18 cellular contexts compared by ENCODE assay signal in the genomic region with DNA sequence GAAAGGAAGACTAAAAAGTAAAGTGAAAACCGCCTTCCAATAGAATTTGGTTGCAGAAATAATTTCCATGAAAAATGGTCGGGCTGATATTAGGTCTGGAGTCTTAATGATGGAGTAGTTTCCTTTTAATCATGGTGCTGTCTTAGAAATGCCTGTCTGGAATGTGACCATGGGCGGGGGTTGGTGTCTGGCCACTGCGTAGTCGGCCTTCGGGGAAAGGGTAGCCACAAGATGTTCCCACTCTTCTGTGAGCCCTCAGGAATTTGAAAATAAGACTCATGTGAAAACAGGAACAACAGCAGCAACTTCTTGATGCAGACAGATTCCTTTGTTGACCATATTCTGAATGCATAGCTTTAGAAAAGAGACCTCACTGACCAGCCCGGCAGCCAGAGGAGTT.
DNase-seq lines count a peak whose midpoint lies in the region; ATAC-seq and TF ChIP-seq lines count a peak whose summit lies in the region.
"Had no signal": no experiment of that assay in that cellular context is flagged by ENCODE, and none has a peak within 500 bp of the region (broad histone marks: within the 10 kb centered on the region; RNA-seq: fewer than 3 reads in every experiment).

No MANE protein-coding gene starts in this region.

- H3K36me3 Mint-ChIP-seq in osteocyte (ENCODE audit: unreplicated experiment), result no peaks in the 10 kb centered on the region

- ATAC-seq in GM19328 (IDR thresholded peaks at IDR 0.05; ENCODE audit: unreplicated experiment), result no peak
- ATAC-seq in HG03460 (IDR thresholded peaks at IDR 0.05; ENCODE audit: unreplicated experiment), result no peak
- ATAC-seq in mucosa of descending colon, result no peak
- ATAC-seq: activated T-helper 17 cell treated with anti-CD3 and anti-CD28 coated beads, Interleukin-2, amount 50 U/mL, for 72 hours; foreskin keratinocyte had no signal

- peak overlapping the region; percentile 93 for H3K27ac ChIP-seq in A673 (ENCODE audit: low read depth, low read length, poor library complexity, severe bottlenecking)
- H3K27ac ChIP-seq: dorsolateral prefrontal cortex, foreskin keratinocyte, GM23248 had no signal

- CTCF ChIA-PET in A673 (lab: Charles Lee), result no interaction called here

- no peak overlapping the region for H3K4me3 Mint-ChIP-seq in osteocyte (ENCODE audit: unreplicated experiment)
- H3K4me3 Mint-ChIP-seq: activated T-helper 17 cell treated with anti-CD3 and anti-CD28 coated beads, Interleukin-2, amount 50 U/mL, for 72 hours had no signal

- H3K4me1 Mint-ChIP-seq in osteocyte (ENCODE audit: unreplicated experiment), result peaks cover 23% of the 10 kb centered on the region

- H3K27me3 ChIP-seq in A673 (replicated peaks; ENCODE audit: insufficient read depth, low read depth, low read length, poor library complexity), result no peaks in the 10 kb centered on the region
- H3K27me3 ChIP-seq: foreskin keratinocyte had no signal

- H3K27ac Mint-ChIP-seq in osteocyte (ENCODE audit: unreplicated experiment), result peak overlapping the region; percentile 66
- H3K27ac Mint-ChIP-seq: activated T-helper 17 cell treated with anti-CD3 and anti-CD28 coated beads, Interleukin-2, amount 50 U/mL, for 72 hours had no signal

- H3K9me3 ChIP-seq in A673 (ENCODE audit: low read depth, low read length, poor library complexity, severe bottlenecking) (no peaks in the 10 kb centered on the region), mucosa of descending colon (no peaks in the 10 kb centered on the region)
- H3K9me3 ChIP-seq: Caco-2, prostate gland had no signal

- H3K4me3 ChIP-seq in A673 (ENCODE audit: low read depth, low read length, poor library complexity, severe bottlenecking) (no peak overlapping the region), mucosa of descending colon (no peak overlapping the region)
- H3K4me3 ChIP-seq: dorsolateral prefrontal cortex, GM23248, prostate gland had no signal

- no peaks in the 10 kb centered on the region for H3K36me3 ChIP-seq in A673 (ENCODE audit: insufficient read depth, low read length, poor library complexity, severe bottlenecking)
- no peaks in the 10 kb centered on the region for H3K36me3 ChIP-seq in mucosa of descending colon (ENCODE audit: low read depth)
- H3K36me3 ChIP-seq: prostate gland had no signal

- no peaks in the 10 kb centered on the region for H3K9me3 Mint-ChIP-seq in osteocyte (ENCODE audit: unreplicated experiment)
- H3K9me3 Mint-ChIP-seq: activated T-helper 17 cell treated with anti-CD3 and anti-CD28 coated beads, Interleukin-2, amount 50 U/mL, for 72 hours had no signal

- BruUV-seq in A673 (replicated peaks; lab: Mats Ljungman, UMichigan), result no TSS peak

- POLR2A ChIA-PET in A673 (lab: Charles Lee; ENCODE audit: low non-redundant PET), result no interaction called here

- DNase-seq in A673 (ENCODE audit: low spot score) (no peak), RPMI7951 (ENCODE audit: low read depth) (peak; percentile 60), fibroblast of gingiva (ENCODE audit: low read depth) (peak; percentile 60), osteocyte (ENCODE audit: extremely low spot score, unreplicated experiment) (no peak), mucosa of descending colon (no peak), DMS79 treated with DMSO at 0.1 percent for 48 hours (lab: John Stamatoyannopoulos, UW) (no peak)
- DNase-seq: Caco-2; dorsolateral prefrontal cortex; foreskin keratinocyte; GM23248; NCI-H2171 treated with DMSO at 0.1 percent for 48 hours; SIG-M5; stimulated activated CD4-positive, alpha-beta T cell treated with anti-CD3 and anti-CD28 coated beads, Interleukin-4, amount 100 ng/mL, for 1 hour; T1000 had no signal

- TF ChIP-seq CTCF in A673 (conservative IDR thresholded peaks at IDR 0.05; ENCODE audit: low read depth, low read length) (no peak), osteocyte (IDR thresholded peaks at IDR 0.05) (no peak), mucosa of descending colon (IDR thresholded peaks at IDR 0.05) (no peak)

- intact Hi-C loops in A673 (cut with micrococcal nuclease; ENCODE audit: unreplicated experiment) (no loop called here), mucosa of descending colon (cut with DNase I, micrococcal nuclease) (no loop called here)

- H3K4me1 ChIP-seq in A673 (ENCODE audit: insufficient read depth, low read length, poor library complexity, severe bottlenecking), result peaks cover 56% of the 10 kb centered on the region
- peaks cover 12% of the 10 kb centered on the region for H3K4me1 ChIP-seq in mucosa of descending colon (ENCODE audit: low read depth)

- peaks cover 2% of the 10 kb centered on the region for H3K27me3 Mint-ChIP-seq in osteocyte (ENCODE audit: unreplicated experiment)

Comparison
In these comparisons a context has a peak if more than half of its experiments do, and no peak if none do; other contexts are left out.
1. DNase-seq: peak in RPMI7951 (single experiment) and fibroblast of gingiva (single experiment); none in A673 (single experiment), osteocyte (single experiment), mucosa of descending colon (0 of 3) and DMS79 treated with DMSO at 0.1 percent for 48 hours (single experiment).